2 cellular contexts compared by ENCODE assay signal in genomic region chrX:21373637-21374162, GRCh38.
TF ChIP-seq lines count a peak whose summit lies in the region.

No MANE protein-coding gene starts in this region.

TF ChIP-seq in liver, 16 proteins besides CTCF, POLR2A, EP300 and RAD21 (continued from another document):
- no peak for TF ChIP-seq REST (IDR thresholded peaks at IDR 0.05)
- TF ChIP-seq ZBTB33 (IDR thresholded peaks at IDR 0.05) = no peak
- TF ChIP-seq, protein P1, sequence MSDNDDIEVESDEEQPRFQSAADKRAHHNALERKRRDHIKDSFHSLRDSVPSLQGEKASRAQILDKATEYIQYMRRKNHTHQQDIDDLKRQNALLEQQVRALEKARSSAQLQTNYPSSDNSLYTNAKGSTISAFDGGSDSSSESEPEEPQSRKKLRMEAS (IDR thresholded peaks at IDR 0.05) = no peak
- no peak for TF ChIP-seq NR2F2 (IDR thresholded peaks at IDR 0.05)
- no peak for TF ChIP-seq GABPA (IDR thresholded peaks at IDR 0.05 in 1 of 2, conservative IDR thresholded peaks at IDR 0.05 in 1 of 2)
- no peak for TF ChIP-seq EGR1 (IDR thresholded peaks at IDR 0.05; ENCODE audit: low read depth in 2 of 2)
- no peak for TF ChIP-seq FOXA2 (IDR thresholded peaks at IDR 0.05)
- no peak for TF ChIP-seq HNF4A (conservative IDR thresholded peaks at IDR 0.05)
- no peak for TF ChIP-seq TAF1 (conservative IDR thresholded peaks at IDR 0.05)
- no peak for TF ChIP-seq HNF4G (IDR thresholded peaks at IDR 0.05)
- TF ChIP-seq JUND (IDR thresholded peaks at IDR 0.05) = no peak
- TF ChIP-seq, protein P2, sequence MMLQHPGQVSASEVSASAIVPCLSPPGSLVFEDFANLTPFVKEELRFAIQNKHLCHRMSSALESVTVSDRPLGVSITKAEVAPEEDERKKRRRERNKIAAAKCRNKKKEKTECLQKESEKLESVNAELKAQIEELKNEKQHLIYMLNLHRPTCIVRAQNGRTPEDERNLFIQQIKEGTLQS (IDR thresholded peaks at IDR 0.05) = no peak
- TF ChIP-seq YY1 (IDR thresholded peaks at IDR 0.05) = no peak

TF ChIP-seq in HepG2, 621 proteins besides CTCF, POLR2A, EP300 and RAD21 (continued from another document):
- no peak for TF ChIP-seq ZNF318 (CRISPR knock-in tag; IDR thresholded peaks at IDR 0.05)
